ENCODE assay signal across 23 cellular contexts in genomic region chr10:124037286-124037685, GRCh38.
"Had no signal": no experiment of that assay in that cellular context is flagged by ENCODE, and none has a peak within 500 bp of the region (broad histone marks: within the 10 kb centered on the region; RNA-seq: fewer than 3 reads in every experiment).

No MANE protein-coding gene starts in this region.

- H3K4me3 Mint-ChIP-seq: activated naive CD4-positive, alpha-beta T cell treated with anti-CD3 and anti-CD28 coated beads for 36 hours; activated naive CD8-positive, alpha-beta T cell treated with anti-CD3 and anti-CD28 coated beads, Interleukin-2, amount 50 U/mL, for 24 hours; activated T-cell treated with anti-CD3 and anti-CD28 coated beads, Interleukin-2, amount 50 U/mL, for 4 hours; central memory CD8-positive, alpha-beta T cell; natural killer cell; stimulated activated memory B cell treated with anti-CD40 and anti-IgM and Interleukin-4, amounts not matched to agents 10 μg/mL and 1 μg/mL and 100 μg/mL, for 72 hours had no signal

- H3K27ac Mint-ChIP-seq: activated naive CD4-positive, alpha-beta T cell treated with anti-CD3 and anti-CD28 coated beads for 36 hours; activated naive CD8-positive, alpha-beta T cell treated with anti-CD3 and anti-CD28 coated beads, Interleukin-2, amount 50 U/mL, for 24 hours had no signal

- H3K4me3 ChIP-seq: ascending aorta, colonic mucosa, heart right ventricle, left ventricle myocardium inferior, mucosa of descending colon, pancreas, tibial artery, uterus had no signal

- H3K27ac ChIP-seq: ascending aorta, colonic mucosa, left ventricle myocardium inferior, pancreas, tibial artery, uterus had no signal

- H3K36me3 Mint-ChIP-seq: natural killer cell had no signal

- DNase-seq: activated CD4-positive, alpha-beta T cell treated with anti-CD3 and anti-CD28 coated beads, Interleukin-2, amount 50 U/mL, for 1 hour; activated CD8-positive, alpha-beta memory T cell treated with anti-CD3 and anti-CD28 coated beads, Interleukin-2, amount 50 U/mL, for 4 hours; activated naive CD4-positive, alpha-beta T cell treated with anti-CD3 and anti-CD28 coated beads for 36 hours; activated naive CD8-positive, alpha-beta T cell treated with anti-CD3 and anti-CD28 coated beads, Interleukin-2, amount 50 U/mL, for 24 hours; activated T-cell treated with anti-CD3 and anti-CD28 coated beads, Interleukin-2, amount 50 U/mL, for 4 hours; colonic mucosa; heart right ventricle; kidney glomerular epithelial cell; left ventricle myocardium inferior; mesenchymal stem cell; natural killer cell; pancreas; stimulated activated CD4-positive, alpha-beta T cell treated with anti-CD3 and anti-CD28 coated beads, Interleukin-4, amount 100 ng/mL, for 4 hours; T-helper 1 cell; T-helper 9 cell; tibial artery; uterus had no signal

- H3K9me3 Mint-ChIP-seq: activated naive CD4-positive, alpha-beta T cell treated with anti-CD3 and anti-CD28 coated beads for 36 hours; activated naive CD8-positive, alpha-beta T cell treated with anti-CD3 and anti-CD28 coated beads, Interleukin-2, amount 50 U/mL, for 24 hours; activated T-cell treated with anti-CD3 and anti-CD28 coated beads, Interleukin-2, amount 50 U/mL, for 4 hours; central memory CD8-positive, alpha-beta T cell; natural killer cell had no signal

- H3K4me1 ChIP-seq: colonic mucosa, pancreas, uterus had no signal

- H3K9me3 ChIP-seq: ascending aorta, colonic mucosa, heart right ventricle, left ventricle myocardium inferior, mucosa of descending colon, pancreas, tibial artery, uterus had no signal

- ATAC-seq: activated CD4-positive, CD25-positive, alpha-beta regulatory T cell treated with anti-CD3 and anti-CD28 coated beads, Interleukin-2, amount 50 U/mL, for 24 hours; activated naive CD8-positive, alpha-beta T cell treated with anti-CD3 and anti-CD28 coated beads, Interleukin-2, amount 50 U/mL, for 24 hours; activated T-cell treated with anti-CD3 and anti-CD28 coated beads, Interleukin-2, amount 50 U/mL, for 4 hours; heart right ventricle; mucosa of descending colon; natural killer cell; sciatic nerve; stimulated activated memory B cell treated with anti-CD40 and anti-IgM and Interleukin-4, amounts not matched to agents 10 μg/mL and 1 μg/mL and 100 μg/mL, for 72 hours had no signal

- H3K36me3 ChIP-seq: colonic mucosa, pancreas, uterus had no signal

- H3K27me3 Mint-ChIP-seq: stimulated activated memory B cell treated with anti-CD40 and anti-IgM and Interleukin-4, amounts not matched to agents 10 μg/mL and 1 μg/mL and 100 μg/mL, for 72 hours had no signal

- H3K27me3 ChIP-seq: ascending aorta, colonic mucosa, heart right ventricle, pancreas, tibial artery, uterus had no signal
